Comparison of ENCODE assay signal across 24 cellular contexts in genomic region chr17:43312011-43312410, GRCh38.
DNase-seq lines count a peak whose midpoint lies in the region; ATAC-seq and TF ChIP-seq lines count a peak whose summit lies in the region.
"Had no signal": no experiment of that assay in that cellular context is flagged by ENCODE, and none has a peak within 500 bp of the region (broad histone marks: within the 10 kb centered on the region; RNA-seq: fewer than 3 reads in every experiment).

No MANE protein-coding gene starts in this region.

- no peaks in the 10 kb centered on the region for H3K4me1 ChIP-seq in Karpas-422 (ENCODE audit: low read length)
- no peaks in the 10 kb centered on the region for H3K4me1 ChIP-seq in colonic mucosa
- H3K4me1 ChIP-seq: A549 had no signal

- POLR2A ChIA-PET in activated CD8-positive, alpha-beta T cell treated with anti-CD3 and anti-CD28 coated beads for 36 hours (lab: Charles Lee), result interaction anchor here (0.9 to 1.3 kb wide), 2 partner anchors 49 to 141 kb away, joined by 3 to 5 read pairs; partner anchors contain the start of gene NBR1
- POLR2A ChIA-PET in activated CD8-positive, alpha-beta T cell treated with anti-CD3 and anti-CD28 coated beads, Interleukin-2, amount 10 ng/mL, durations not matched to agents 7 days and 5 days (lab: Charles Lee), result interaction anchor here (1.5 to 6.2 kb wide), 2 partner anchors 56 kb away, joined by 5 to 134 read pairs; no protein-coding TSS in a partner anchor

- H3K4me1 Mint-ChIP-seq in activated CD8-positive, alpha-beta T cell treated with anti-CD3 and anti-CD28 coated beads for 36 hours (ENCODE audit: low read depth), result peaks cover 14% of the 10 kb centered on the region
- peaks cover 9% of the 10 kb centered on the region for H3K4me1 Mint-ChIP-seq in activated CD8-positive, alpha-beta T cell treated with anti-CD3 and anti-CD28 coated beads, Interleukin-2, amount 10 ng/mL, durations not matched to agents 7 days and 5 days (ENCODE audit: low read depth)

- no peaks in the 10 kb centered on the region for H3K9me2 ChIP-seq in Karpas-422 (replicated peaks; ENCODE audit: insufficient read depth, low read length)

- H3K27ac ChIP-seq in Karpas-422 (ENCODE audit: low read length) (no peak overlapping the region), colonic mucosa (no peak overlapping the region)
- H3K27ac ChIP-seq: A549, RWPE1 had no signal

- ATAC-seq in activated CD8-positive, alpha-beta T cell treated with anti-CD3 and anti-CD28 coated beads for 36 hours, result no peak
- no peak for ATAC-seq in activated CD8-positive, alpha-beta T cell treated with anti-CD3 and anti-CD28 coated beads, Interleukin-2, amount 10 ng/mL, durations not matched to agents 7 days and 5 days
- no peak for ATAC-seq in HG03097 (IDR thresholded peaks at IDR 0.05; ENCODE audit: low FRiP score, unreplicated experiment)
- ATAC-seq: A549, GM12878 had no signal

- no peaks in the 10 kb centered on the region for H3K27me3 Mint-ChIP-seq in activated CD8-positive, alpha-beta T cell treated with anti-CD3 and anti-CD28 coated beads for 36 hours
- no peaks in the 10 kb centered on the region for H3K27me3 Mint-ChIP-seq in activated CD8-positive, alpha-beta T cell treated with anti-CD3 and anti-CD28 coated beads, Interleukin-2, amount 10 ng/mL, durations not matched to agents 7 days and 5 days (ENCODE audit: low read depth)
- H3K27me3 Mint-ChIP-seq: CD4-positive, CD25-positive, alpha-beta regulatory T cell; IgD-negative memory B cell had no signal

- no peak overlapping the region for H2AFZ ChIP-seq in Karpas-422 (ENCODE audit: low read length)

- DNase-seq in activated CD8-positive, alpha-beta T cell treated with anti-CD3 and anti-CD28 coated beads for 36 hours, result no peak
- DNase-seq in activated CD8-positive, alpha-beta T cell treated with anti-CD3 and anti-CD28 coated beads, Interleukin-2, amount 10 ng/mL, durations not matched to agents 7 days and 5 days, result no peak
- DNase-seq in Karpas-422 (peak; percentile 15), colonic mucosa (peak; percentile 10), dermis blood vessel endothelial cell (no peak)
- peak; percentile 19 for DNase-seq in stimulated activated CD8-positive, alpha-beta memory T cell treated with anti-CD3 and anti-CD28 coated beads, Interleukin-4, amount 100 ng/mL, for 48 hours
- DNase-seq: Caco-2; CD4-positive, CD25-positive, alpha-beta regulatory T cell; DMS 273 treated with DMSO at 0.1 percent for 48 hours; DND-41; H7; NCI-H1694; NCI-H2081; NCI-H2171; NCI-H345; NCI-H524; NCI-H774; NK-92 treated with Interleukin-12 subunit alpha and Interleukin-12 subunit beta, amount 100 ng/mL, for 24 hours; SHP77 treated with DMSO at 0.1 percent for 48 hours had no signal

- H3K4me2 ChIP-seq in Karpas-422 (ENCODE audit: low read depth, low read length, poor library complexity, severe bottlenecking), result no peak overlapping the region
- H3K4me2 ChIP-seq: A549 had no signal

- H3K4me3 Mint-ChIP-seq in activated CD8-positive, alpha-beta T cell treated with anti-CD3 and anti-CD28 coated beads for 36 hours, result no peak overlapping the region
- H3K4me3 Mint-ChIP-seq in activated CD8-positive, alpha-beta T cell treated with anti-CD3 and anti-CD28 coated beads, Interleukin-2, amount 10 ng/mL, durations not matched to agents 7 days and 5 days, result no peak overlapping the region

- H3K9me3 ChIP-seq in Karpas-422 (ENCODE audit: low read length), result no peaks in the 10 kb centered on the region
- H3K9me3 ChIP-seq in colonic mucosa, result no peaks in the 10 kb centered on the region
- H3K9me3 ChIP-seq: A549, Caco-2 had no signal

- H3K27me3 ChIP-seq in Karpas-422 (ENCODE audit: low read length) (no peaks in the 10 kb centered on the region), colonic mucosa (no peaks in the 10 kb centered on the region)

- CTCF ChIA-PET in activated CD8-positive, alpha-beta T cell treated with anti-CD3 and anti-CD28 coated beads for 36 hours (lab: Charles Lee), result no interaction called here
- CTCF ChIA-PET in activated CD8-positive, alpha-beta T cell treated with anti-CD3 and anti-CD28 coated beads, Interleukin-2, amount 10 ng/mL, durations not matched to agents 7 days and 5 days (lab: Charles Lee), result no interaction called here

- intact Hi-C loops in activated CD8-positive, alpha-beta T cell treated with anti-CD3 and anti-CD28 coated beads for 36 hours (cut with micrococcal nuclease), result loop anchor here (10.0 kb wide), 1 partner anchor 287 kb away; the partner anchor contains the start of genes RND2 and VAT1
- intact Hi-C loops in colonic mucosa (cut with DNase I), result loop anchor here (10.0 kb wide), 1 partner anchor 287 kb away; the partner anchor contains the start of genes RND2 and VAT1

- H3K9ac ChIP-seq in Karpas-422 (ENCODE audit: low read length), result no peak overlapping the region
- no peak overlapping the region for H3K9ac ChIP-seq in colonic mucosa (ENCODE audit: low read depth in 2 of 2, low read length in 2 of 2)

- H4K20me1 ChIP-seq in Karpas-422 (ENCODE audit: insufficient read depth, low read depth, low read length), result no peaks in the 10 kb centered on the region

- no peaks in the 10 kb centered on the region for H3K79me2 ChIP-seq in Karpas-422 (ENCODE audit: low read length)

- TF ChIP-seq CTCF in activated CD8-positive, alpha-beta T cell treated with anti-CD3 and anti-CD28 coated beads for 36 hours (IDR thresholded peaks at IDR 0.05), result no peak
- TF ChIP-seq CTCF in colonic mucosa (IDR thresholded peaks at IDR 0.05), result no peak

- peak overlapping the region; percentile 13 for H3K27ac Mint-ChIP-seq in activated CD8-positive, alpha-beta T cell treated with anti-CD3 and anti-CD28 coated beads for 36 hours
- no peak overlapping the region for H3K27ac Mint-ChIP-seq in activated CD8-positive, alpha-beta T cell treated with anti-CD3 and anti-CD28 coated beads, Interleukin-2, amount 10 ng/mL, durations not matched to agents 7 days and 5 days

- no peak overlapping the region for H3K4me3 ChIP-seq in Karpas-422 (ENCODE audit: low read length)
- no peak overlapping the region for H3K4me3 ChIP-seq in colonic mucosa
- H3K4me3 ChIP-seq: A549, GM12878 had no signal

- peaks cover 2% of the 10 kb centered on the region for H3K36me3 Mint-ChIP-seq in activated CD8-positive, alpha-beta T cell treated with anti-CD3 and anti-CD28 coated beads for 36 hours (ENCODE audit: low read depth)
- H3K36me3 Mint-ChIP-seq in activated CD8-positive, alpha-beta T cell treated with anti-CD3 and anti-CD28 coated beads, Interleukin-2, amount 10 ng/mL, durations not matched to agents 7 days and 5 days (ENCODE audit: low read depth), result no peaks in the 10 kb centered on the region
- H3K36me3 Mint-ChIP-seq: CD4-positive, CD25-positive, alpha-beta regulatory T cell; IgD-negative memory B cell had no signal

- no peaks in the 10 kb centered on the region for H3K9me3 Mint-ChIP-seq in activated CD8-positive, alpha-beta T cell treated with anti-CD3 and anti-CD28 coated beads for 36 hours
- H3K9me3 Mint-ChIP-seq in activated CD8-positive, alpha-beta T cell treated with anti-CD3 and anti-CD28 coated beads, Interleukin-2, amount 10 ng/mL, durations not matched to agents 7 days and 5 days (ENCODE audit: insufficient read depth), result no peaks in the 10 kb centered on the region
- H3K9me3 Mint-ChIP-seq: CD4-positive, CD25-positive, alpha-beta regulatory T cell; IgD-negative memory B cell had no signal

- H3K36me3 ChIP-seq in Karpas-422 (ENCODE audit: insufficient read depth, low read length), result no peaks in the 10 kb centered on the region
- no peaks in the 10 kb centered on the region for H3K36me3 ChIP-seq in colonic mucosa

Comparison
In these comparisons a context has a peak if more than half of its experiments do, and no peak if none do; other contexts are left out.
1. DNase-seq: peak in Karpas-422 (single experiment), colonic mucosa (single experiment) and stimulated activated CD8-positive, alpha-beta memory T cell treated with anti-CD3 and anti-CD28 coated beads, Interleukin-4, amount 100 ng/mL, for 48 hours (single experiment); none in activated CD8-positive, alpha-beta T cell treated with anti-CD3 and anti-CD28 coated beads for 36 hours (single experiment), activated CD8-positive, alpha-beta T cell treated with anti-CD3 and anti-CD28 coated beads, Interleukin-2, amount 10 ng/mL, durations not matched to agents 7 days and 5 days (single experiment) and dermis blood vessel endothelial cell (single experiment).